In genomic region chr17:7309628-7310027, GRCh38 we compare ENCODE assay signal across 8 cellular contexts. TPM values are rescaled to one million over a fixed set of nuclear protein-coding genes. Genes with fewer than 3 reads are reported as not detected.
DNase-seq lines count a peak whose midpoint lies in the region; ATAC-seq and TF ChIP-seq lines count a peak whose summit lies in the region.

No MANE protein-coding gene starts in this region.

- H3K79me2 ChIP-seq in neural progenitor cell (ENCODE audit: low read depth): peaks cover 60% of the 10 kb centered on the region

- no peaks in the 10 kb centered on the region for H3K27me3 Mint-ChIP-seq in CD8-positive, alpha-beta T cell (ENCODE audit: low read depth)
- peaks cover 13% of the 10 kb centered on the region for H3K27me3 Mint-ChIP-seq in neural progenitor cell (ENCODE audit: insufficient read depth, low read depth)

- no peaks in the 10 kb centered on the region for H3K9me3 ChIP-seq in CD8-positive, alpha-beta T cell (ENCODE audit: low read length)
- no peaks in the 10 kb centered on the region for H3K9me3 ChIP-seq in duodenal mucosa (ENCODE audit: control insufficient read depth in 1 of 2, low read length in 2 of 2)
- no peaks in the 10 kb centered on the region for H3K9me3 ChIP-seq in neural progenitor cell (ENCODE audit: low read depth)
- no peaks in the 10 kb centered on the region for H3K9me3 ChIP-seq in testis

- CTCF ChIA-PET in CD8-positive, alpha-beta T cell (lab: Charles Lee): interaction anchor here (1.1 to 2.5 kb wide), 5 partner anchors 12 to 127 kb away, joined by 5 to 14 read pairs (median 9); partner anchors contain the start of gene ACAP1

- H3K4me3 Mint-ChIP-seq in CD8-positive, alpha-beta T cell: peak overlapping the region; percentile 94
- peak overlapping the region; percentile 93 for H3K4me3 Mint-ChIP-seq in neural progenitor cell

- intact Hi-C loops in CD8-positive, alpha-beta T cell (cut with DNase I, micrococcal nuclease): loop anchor here (1.0 to 5.0 kb wide), 5 partner anchors 20 to 1073 kb away; partner anchors contain the start of genes NEURL4 (in 1 of the 2), POLR2A (in 1 of the 2) and RPL26 (in 1 of the 2)
- intact Hi-C loops in sciatic nerve (cut with DNase I) (no loop called here), testis (cut with DNase I; ENCODE audit: low total_unique reads) (no loop called here)

- no peaks in the 10 kb centered on the region for H3K9me3 Mint-ChIP-seq in CD8-positive, alpha-beta T cell
- H3K9me3 Mint-ChIP-seq in neural progenitor cell: no peaks in the 10 kb centered on the region

- H3K4me3 ChIP-seq in CD8-positive, alpha-beta T cell (ENCODE audit: low read depth, low read length): peak overlapping the region; percentile 92
- peak overlapping the region; percentile 99 for H3K4me3 ChIP-seq in NB4 (ENCODE audit: low read depth, low read length)
- H3K4me3 ChIP-seq in duodenal mucosa (ENCODE audit: low read depth in 1 of 2, low read length in 2 of 2): peak overlapping the region; percentile 82 to 87
- peak overlapping the region; percentile 83 for H3K4me3 ChIP-seq in neural progenitor cell
- peak overlapping the region in 1 of 2 donors; percentile 88 for H3K4me3 ChIP-seq in testis

- H3K4me2 ChIP-seq in neural progenitor cell: peak overlapping the region; percentile 93

- no peaks in the 10 kb centered on the region for H3K27me3 ChIP-seq in CD8-positive, alpha-beta T cell (ENCODE audit: insufficient read depth, low read length)
- no peaks in the 10 kb centered on the region for H3K27me3 ChIP-seq in duodenal mucosa (ENCODE audit: control insufficient read depth in 1 of 2, insufficient read depth in 2 of 2, low read length in 2 of 2)
- H3K27me3 ChIP-seq in neural progenitor cell: no peaks in the 10 kb centered on the region
- H3K27me3 ChIP-seq in testis: no peaks in the 10 kb centered on the region

- H3K36me3 Mint-ChIP-seq in CD8-positive, alpha-beta T cell: peaks cover 61% of the 10 kb centered on the region
- peaks cover 30% of the 10 kb centered on the region for H3K36me3 Mint-ChIP-seq in neural progenitor cell

- peaks cover 80% of the 10 kb centered on the region for H3F3A ChIP-seq in neural progenitor cell (ENCODE audit: low read depth)

- H3K27ac Mint-ChIP-seq in CD8-positive, alpha-beta T cell: peak overlapping the region; percentile 97
- H3K27ac Mint-ChIP-seq in neural progenitor cell: no peak overlapping the region

- H2AFZ ChIP-seq in neural progenitor cell (replicated peaks): no peak overlapping the region

- H3K4me1 Mint-ChIP-seq in CD8-positive, alpha-beta T cell (ENCODE audit: low read depth): peaks cover 64% of the 10 kb centered on the region
- peaks cover 47% of the 10 kb centered on the region for H3K4me1 Mint-ChIP-seq in neural progenitor cell

- TF ChIP-seq POLR2A in NB4 (IDR thresholded peaks at IDR 0.05; ENCODE audit: extremely low read depth, insufficient read length) (no peak), testis (IDR thresholded peaks at IDR 0.05) (no peak)

- no peak for TF ChIP-seq CTCF in CD8-positive, alpha-beta T cell (IDR thresholded peaks at IDR 0.05)
- TF ChIP-seq CTCF in NB4 (IDR thresholded peaks at IDR 0.05; ENCODE audit: low read depth, low read length) (no peak), neural progenitor cell (IDR thresholded peaks at IDR 0.05) (no peak), testis (IDR thresholded peaks at IDR 0.05) (no peak)

- no peak for DNase-seq in CD8-positive, alpha-beta T cell
- DNase-seq in NB4 (ENCODE audit: low read depth) (no peak), neural progenitor cell (ENCODE audit: low spot score) (no peak), sciatic nerve (ENCODE audit: low spot score) (no peak), testis (no peak)

- no peak overlapping the region for H3K9ac ChIP-seq in duodenal mucosa (ENCODE audit: low read depth in 1 of 2, low read length in 2 of 2)
- H3K9ac ChIP-seq in neural progenitor cell: no peak overlapping the region

- peaks cover 43% of the 10 kb centered on the region for H3K36me3 ChIP-seq in CD8-positive, alpha-beta T cell (ENCODE audit: insufficient read depth, low read length)
- H3K36me3 ChIP-seq in duodenal mucosa (ENCODE audit: control insufficient read depth in 1 of 2, insufficient read depth in 2 of 2, low read length in 2 of 2): peaks cover 45 to 48% of the 10 kb centered on the region in 2 donors
- peaks cover 4% of the 10 kb centered on the region for H3K36me3 ChIP-seq in neural progenitor cell
- no peaks in the 10 kb centered on the region for H3K36me3 ChIP-seq in testis (ENCODE audit: low read depth, missing control alignments)

- H4K20me1 ChIP-seq in neural progenitor cell (ENCODE audit: low read depth): peaks cover 62% of the 10 kb centered on the region

- no peak for ATAC-seq in CD8-positive, alpha-beta T cell
- ATAC-seq in GM18498 (IDR thresholded peaks at IDR 0.05; ENCODE audit: unreplicated experiment) (no peak), sciatic nerve (no peak), HG03095 (IDR thresholded peaks at IDR 0.05; ENCODE audit: unreplicated experiment) (no peak)

- H3K27ac ChIP-seq in CD8-positive, alpha-beta T cell (ENCODE audit: low read depth, low read length): peak overlapping the region; percentile 94
- no peak overlapping the region for H3K27ac ChIP-seq in duodenal mucosa (ENCODE audit: low read depth, low read length)
- no peak overlapping the region for H3K27ac ChIP-seq in neural progenitor cell
- no peak overlapping the region for H3K27ac ChIP-seq in testis

- peaks cover 48% of the 10 kb centered on the region for H3K4me1 ChIP-seq in CD8-positive, alpha-beta T cell (ENCODE audit: insufficient read depth, low read length)
- H3K4me1 ChIP-seq in duodenal mucosa (ENCODE audit: control insufficient read depth in 1 of 2, insufficient read depth in 2 of 2, low read length in 2 of 2) (peaks cover 32 to 36% of the 10 kb centered on the region in 2 donors), neural progenitor cell (peaks cover 12% of the 10 kb centered on the region), testis (peaks cover 11% of the 10 kb centered on the region)

- POLR2A ChIA-PET in CD8-positive, alpha-beta T cell (lab: Charles Lee): interaction anchor here (1.0 to 3.2 kb wide), 5 partner anchors 12 to 264 kb away, joined by 3 to 20 read pairs (median 7); partner anchors contain the start of genes ACAP1 and NEURL4

- WGBS in testis, 2 donors: 67 to 75% methylated on average over 12 of the region's 12 CpGs

RNA-seq across cellular contexts. Expression of gene EIF5A, which starts 2.2 kb away (rescaled TPM):
- 100 to 1,000 TPM; 581 to 613 TPM for total RNA-seq in CD8-positive, alpha-beta T cell
- 251 and 370 TPM in 2 replicates for total RNA-seq in neural progenitor cell (ENCODE audit: low replicate concordance)
- 168 TPM for total RNA-seq in sciatic nerve
- total RNA-seq in testis: 100 to 1,000 TPM; 193 to 229 TPM
- polyA plus RNA-seq in testis (ENCODE audit: insufficient read depth, low read depth, low replicate concordance): 388 TPM

RNA-seq across cellular contexts. Expression of gene GPS2, which starts 5.5 kb away (rescaled TPM):
- 100 to 1,000 TPM; 128 to 132 TPM for total RNA-seq in CD8-positive, alpha-beta T cell
- total RNA-seq in neural progenitor cell (ENCODE audit: low replicate concordance) (20.5 and 41.8 TPM in 2 replicates), sciatic nerve (53.8 TPM), testis (100 to 1,000 TPM; 204 to 239 TPM)
- polyA plus RNA-seq in testis (ENCODE audit: insufficient read depth, low read depth, low replicate concordance): 219 TPM

RNA-seq across cellular contexts. Expression of gene YBX2, which starts 15.2 kb away (rescaled TPM):
- total RNA-seq in CD8-positive, alpha-beta T cell: not detected
- 2.7 and 9.1 TPM in 2 replicates for total RNA-seq in neural progenitor cell (ENCODE audit: low replicate concordance)
- total RNA-seq in sciatic nerve: 2.1 TPM
- total RNA-seq in testis: 100 to 1,000 TPM; 276 to 549 TPM
- 1,120 TPM for polyA plus RNA-seq in testis (ENCODE audit: insufficient read depth, low read depth, low replicate concordance)

RNA-seq across cellular contexts. Expression of gene NEURL4, which starts 19.5 kb away (rescaled TPM):
- total RNA-seq in CD8-positive, alpha-beta T cell: 10 to 100 TPM; 29.1 to 32.2 TPM
- 5.1 and 26.3 TPM in 2 replicates for total RNA-seq in neural progenitor cell (ENCODE audit: low replicate concordance)
- total RNA-seq in sciatic nerve: 37.0 TPM
- 10 to 100 TPM; 34.5 to 50.6 TPM for total RNA-seq in testis
- 38.3 TPM for polyA plus RNA-seq in testis (ENCODE audit: insufficient read depth, low read depth, low replicate concordance)

RNA-seq across cellular contexts. Expression of gene ACAP1, which starts 26.7 kb away (rescaled TPM):
- total RNA-seq in CD8-positive, alpha-beta T cell: 100 to 1,000 TPM; 432 to 451 TPM
- total RNA-seq in neural progenitor cell (ENCODE audit: low replicate concordance) (0.65 and 2.7 TPM in 2 replicates), sciatic nerve (38.3 TPM), testis (100 to 1,000 TPM in 1 of 2 donors, 10 to 100 TPM in 1; 12.6 to 140 TPM)
- polyA plus RNA-seq in testis (ENCODE audit: insufficient read depth, low read depth, low replicate concordance): 95.2 TPM

Comparison
In these comparisons a context has a peak if more than half of its experiments do, and no peak if none do; other contexts are left out.
1. RNA of gene YBX2, which starts 15.2 kb away (total RNA-seq): 276 to 549 TPM in testis; 2.7 to 9.1 TPM in neural progenitor cell, 2.1 TPM in sciatic nerve (single experiment) and not detected in CD8-positive, alpha-beta T cell; every median in the first group is over 10 times any median in the second.
2. intact Hi-C loops: an anchor here in CD8-positive, alpha-beta T cell (1.0 to 5.0 kb wide); none called in sciatic nerve and testis.